Comparison of ENCODE assay signal across 24 cellular contexts in genomic region chr19:40638327-40638726, GRCh38.
"Had no signal": no experiment of that assay in that cellular context is flagged by ENCODE, and none has a peak within 500 bp of the region (broad histone marks: within the 10 kb centered on the region; RNA-seq: fewer than 3 reads in every experiment).

No MANE protein-coding gene starts in this region.

- H3K27ac Mint-ChIP-seq: immature natural killer cell, mesothelial cell of epicardium, naive B cell had no signal

- H3K27ac ChIP-seq: dorsolateral prefrontal cortex, esophagus muscularis mucosa, foreskin keratinocyte, gastroesophageal sphincter, heart left ventricle, hepatocyte, left lung, lower lobe of right lung had no signal

- H3K9me3 ChIP-seq: esophagus muscularis mucosa, gastroesophageal sphincter, heart left ventricle, left lung, lower lobe of right lung, mucosa of descending colon had no signal

- H3K4me3 ChIP-seq: coronary artery, dorsolateral prefrontal cortex, esophagus muscularis mucosa, gastroesophageal sphincter, heart left ventricle, hepatocyte, left lung, lower lobe of right lung, mucosa of descending colon had no signal

- H3K4me1 ChIP-seq: foreskin keratinocyte, left lung had no signal

- H3K4me3 Mint-ChIP-seq: immature natural killer cell, mesothelial cell of epicardium had no signal

- ATAC-seq: foreskin keratinocyte, gastroesophageal sphincter, heart left ventricle, left cardiac atrium, left lung, left ventricle myocardium superior, lower lobe of right lung, mucosa of descending colon had no signal

- H3K9me3 Mint-ChIP-seq: immature natural killer cell, mesothelial cell of epicardium, naive B cell had no signal

- H3K36me3 ChIP-seq: esophagus muscularis mucosa, gastroesophageal sphincter, heart left ventricle, left lung, lower lobe of right lung had no signal

- FAIRE-seq: colon, endothelial cell of umbilical vein, frontal cortex had no signal

- DNase-seq: dermis blood vessel endothelial cell; dorsolateral prefrontal cortex; effector CD4-positive, alpha-beta T cell; effector memory CD4-positive, alpha-beta T cell; foreskin keratinocyte; heart left ventricle; hypothalamus; immature natural killer cell; islet precursor cell; left cardiac atrium; left lung; left ventricle myocardium superior; lower lobe of right lung; mesenchymal stem cell; mucosa of descending colon; naive B cell had no signal

- H3K36me3 Mint-ChIP-seq: immature natural killer cell, mesothelial cell of epicardium, naive B cell had no signal
